ENCODE assay signal across 1 cellular context in the genomic region with DNA sequence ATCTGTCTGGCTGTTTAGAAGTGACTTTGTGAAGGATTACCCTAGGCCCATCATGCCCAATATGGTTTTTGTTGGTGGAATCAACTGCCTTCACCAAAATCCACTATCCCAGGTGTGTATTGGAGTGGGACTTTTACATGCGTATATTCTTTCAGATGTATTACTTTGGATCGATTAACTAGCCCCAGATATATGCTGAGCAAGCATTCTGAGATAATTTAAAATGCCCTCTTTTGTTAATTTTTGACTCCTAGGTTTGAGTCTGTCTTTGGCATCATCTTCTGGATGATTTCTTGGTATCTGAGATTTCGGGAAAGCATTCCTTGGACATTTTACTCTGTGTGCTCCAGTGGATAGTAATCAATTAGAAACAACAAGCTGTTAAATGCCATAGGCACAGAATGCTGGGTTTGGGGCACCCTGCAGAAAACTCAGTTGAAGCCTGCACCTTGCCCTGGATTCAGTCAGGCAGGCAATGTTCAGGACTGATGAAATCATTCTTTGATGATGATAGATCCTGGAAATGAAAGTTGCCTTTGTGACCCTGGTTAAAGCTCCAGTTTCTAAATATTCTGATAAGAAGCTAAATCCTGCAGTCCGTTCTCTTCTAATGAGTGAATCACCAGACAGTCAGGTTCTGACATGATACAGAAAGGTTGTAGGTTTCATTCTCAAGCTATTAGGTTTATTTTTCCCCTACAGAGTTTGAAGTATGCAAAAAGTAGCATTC.
TF ChIP-seq lines count a peak whose summit lies in the region.

No MANE protein-coding gene starts in this region.

TF ChIP-seq in HepG2, 621 proteins besides CTCF, POLR2A, EP300 and RAD21:
- TF ChIP-seq ZNF430 (CRISPR knock-in tag; IDR thresholded peaks at IDR 0.05) (no peak), PHF8 (CRISPR knock-in tag; IDR thresholded peaks at IDR 0.05) (no peak), ZNF124 (CRISPR knock-in tag; IDR thresholded peaks at IDR 0.05) (no peak), KLF15 (CRISPR knock-in tag; IDR thresholded peaks at IDR 0.05; ENCODE audit: borderline replicate concordance) (no peak), AHR (CRISPR knock-in tag; IDR thresholded peaks at IDR 0.05) (no peak), MAFK (conservative IDR thresholded peaks at IDR 0.05 in 1 of 2, IDR thresholded peaks at IDR 0.05 in 1 of 2; ENCODE audit: low read length in 2 of 2) (peak; percentile 92 to 97), MAFF (IDR thresholded peaks at IDR 0.05; ENCODE audit: low read depth, low read length) (peak; percentile 94), NR1H2 (CRISPR knock-in tag; IDR thresholded peaks at IDR 0.05; ENCODE audit: borderline replicate concordance, low read depth) (no peak)
- TF ChIP-seq, protein P1, sequence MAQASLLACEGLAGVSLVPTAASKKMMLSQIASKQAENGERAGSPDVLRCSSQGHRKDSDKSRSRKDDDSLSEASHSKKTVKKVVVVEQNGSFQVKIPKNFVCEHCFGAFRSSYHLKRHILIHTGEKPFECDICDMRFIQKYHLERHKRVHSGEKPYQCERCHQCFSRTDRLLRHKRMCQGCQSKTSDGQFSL (CRISPR knock-in tag; IDR thresholded peaks at IDR 0.05): no peak
- TF ChIP-seq, protein P2, sequence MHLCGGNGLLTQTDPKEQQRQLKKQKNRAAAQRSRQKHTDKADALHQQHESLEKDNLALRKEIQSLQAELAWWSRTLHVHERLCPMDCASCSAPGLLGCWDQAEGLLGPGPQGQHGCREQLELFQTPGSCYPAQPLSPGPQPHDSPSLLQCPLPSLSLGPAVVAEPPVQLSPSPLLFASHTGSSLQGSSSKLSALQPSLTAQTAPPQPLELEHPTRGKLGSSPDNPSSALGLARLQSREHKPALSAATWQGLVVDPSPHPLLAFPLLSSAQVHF (CRISPR knock-in tag; IDR thresholded peaks at IDR 0.05): no peak
- TF ChIP-seq, protein P3, sequence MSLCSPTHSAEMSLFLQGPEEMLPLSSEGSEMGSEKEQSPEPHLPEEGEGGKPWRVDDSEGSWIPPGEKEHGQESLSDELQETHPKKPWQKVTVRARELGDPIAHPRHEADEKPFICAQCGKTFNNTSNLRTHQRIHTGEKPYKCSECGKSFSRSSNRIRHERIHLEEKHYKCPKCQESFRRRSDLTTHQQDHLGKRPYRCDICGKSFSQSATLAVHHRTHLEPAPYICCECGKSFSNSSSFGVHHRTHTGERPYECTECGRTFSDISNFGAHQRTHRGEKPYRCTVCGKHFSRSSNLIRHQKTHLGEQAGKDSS (CRISPR knock-in tag; IDR thresholded peaks at IDR 0.05; ENCODE audit: borderline replicate concordance, low read depth): no peak
- TF ChIP-seq, protein P4, sequence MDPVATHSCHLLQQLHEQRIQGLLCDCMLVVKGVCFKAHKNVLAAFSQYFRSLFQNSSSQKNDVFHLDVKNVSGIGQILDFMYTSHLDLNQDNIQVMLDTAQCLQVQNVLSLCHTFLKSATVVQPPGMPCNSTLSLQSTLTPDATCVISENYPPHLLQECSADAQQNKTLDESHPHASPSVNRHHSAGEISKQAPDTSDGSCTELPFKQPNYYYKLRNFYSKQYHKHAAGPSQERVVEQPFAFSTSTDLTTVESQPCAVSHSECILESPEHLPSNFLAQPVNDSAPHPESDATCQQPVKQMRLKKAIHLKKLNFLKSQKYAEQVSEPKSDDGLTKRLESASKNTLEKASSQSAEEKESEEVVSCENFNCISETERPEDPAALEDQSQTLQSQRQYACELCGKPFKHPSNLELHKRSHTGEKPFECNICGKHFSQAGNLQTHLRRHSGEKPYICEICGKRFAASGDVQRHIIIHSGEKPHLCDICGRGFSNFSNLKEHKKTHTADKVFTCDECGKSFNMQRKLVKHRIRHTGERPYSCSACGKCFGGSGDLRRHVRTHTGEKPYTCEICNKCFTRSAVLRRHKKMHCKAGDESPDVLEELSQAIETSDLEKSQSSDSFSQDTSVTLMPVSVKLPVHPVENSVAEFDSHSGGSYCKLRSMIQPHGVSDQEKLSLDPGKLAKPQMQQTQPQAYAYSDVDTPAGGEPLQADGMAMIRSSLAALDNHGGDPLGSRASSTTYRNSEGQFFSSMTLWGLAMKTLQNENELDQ (CRISPR knock-in tag; IDR thresholded peaks at IDR 0.05; ENCODE audit: borderline replicate concordance): no peak
